In the genomic region with DNA sequence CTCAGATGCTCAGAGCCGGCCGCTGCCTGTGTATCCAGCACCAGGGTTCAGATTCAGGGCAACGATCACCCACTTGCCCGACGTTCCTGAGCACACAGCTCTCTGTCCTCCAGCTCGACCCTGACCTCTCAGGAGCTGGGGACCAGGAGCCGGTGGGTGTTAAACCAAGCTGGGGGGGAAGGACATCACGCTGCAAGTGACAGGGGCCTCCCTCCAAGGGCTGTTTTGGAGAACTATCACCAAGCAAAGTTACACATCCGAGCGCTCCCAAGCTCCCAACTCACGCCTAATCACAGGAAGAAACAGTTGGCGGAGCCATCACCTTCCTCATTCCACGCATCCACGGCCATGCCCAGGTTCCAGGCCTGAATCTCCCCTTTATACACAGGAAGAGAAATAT, we compare ENCODE assay signal across 28 cellular contexts. TPM values are rescaled to one million over a fixed set of nuclear protein-coding genes. Genes with fewer than 3 reads are reported as not detected.
DNase-seq lines count a peak whose midpoint lies in the region; ATAC-seq, FAIRE-seq and TF ChIP-seq lines count a peak whose summit lies in the region.
"Had no signal": no experiment of that assay in that cellular context is flagged by ENCODE, and none has a peak within 500 bp of the region (broad histone marks: within the 10 kb centered on the region; RNA-seq: fewer than 3 reads in every experiment).

No MANE protein-coding gene starts in this region.

- intact Hi-C loops in kidney (cut with DNase I): no loop called here
- intact Hi-C loops in posterior vena cava (cut with DNase I): no loop called here
- intact Hi-C loops in thyroid gland (cut with DNase I): no loop called here

- FAIRE-seq in kidney (lab: Jason Lieb, UNC): no peak
- FAIRE-seq: A204.1, GM12878, GM12892, GM18507 had no signal

- DNase-seq in RWPE2 (ENCODE audit: low spot score): peak; percentile 54
- peak; percentile 37 for DNase-seq in kidney
- DNase-seq in posterior vena cava (ENCODE audit: low spot score): peak; percentile 58
- DNase-seq in NOMO-1 (lab: John Stamatoyannopoulos, UW; ENCODE audit: unreplicated experiment in 2 of 2): no peak
- DNase-seq in thyroid gland: no peak
- DNase-seq in HEK293T (ENCODE audit: extremely low spot score): no peak
- DNase-seq in NCI-H1436 treated with DMSO at 0.1 percent for 48 hours (lab: John Stamatoyannopoulos, UW): no peak
- DNase-seq: 8988T; ACHN; BE2C; C1 segment of cervical spinal cord; CD4-positive, alpha-beta memory T cell; CD4-positive, CD25-positive, alpha-beta regulatory T cell; CD8-positive, alpha-beta memory T cell; COR-L47; DMS 273 treated with DMSO at 0.1 percent for 48 hours; DMS153; DMS53; DMS79; DND-41; EL; GDM1 had no signal

- no peak overlapping the region for H3K27ac ChIP-seq in RWPE2 (ENCODE audit: poor library complexity, severe bottlenecking)
- peak overlapping the region; percentile 45 for H3K27ac ChIP-seq in angular gyrus (ENCODE audit: low read depth, low read length)
- H3K27ac ChIP-seq in kidney (ENCODE audit: low read depth in 2 of 2, low read length in 2 of 2): no peak overlapping the region
- H3K27ac ChIP-seq in thyroid gland: no peak overlapping the region
- H3K27ac ChIP-seq: BLaER1 had no signal

- H3K27me3 ChIP-seq in RWPE2 (ENCODE audit: insufficient read depth, poor library complexity, severe bottlenecking) (no peaks in the 10 kb centered on the region), thyroid gland (no peaks in the 10 kb centered on the region)
- H3K27me3 ChIP-seq: BE2C, BLaER1 had no signal

- no peaks in the 10 kb centered on the region for H3K36me3 ChIP-seq in RWPE2 (ENCODE audit: low read depth)
- no peaks in the 10 kb centered on the region for H3K36me3 ChIP-seq in kidney (ENCODE audit: control insufficient read depth in 1 of 2, insufficient read depth in 2 of 2, low read length in 2 of 2)
- H3K36me3 ChIP-seq in thyroid gland: no peaks in the 10 kb centered on the region
- H3K36me3 ChIP-seq: BE2C, BLaER1 had no signal

- 72 to 87% methylated on average over 6 to 14 of the region's 14 CpGs for WGBS in thyroid gland, 2 donors

- CTCF ChIA-PET in HEK293T (lab: Yijun Ruan, JAX): no interaction called here

- POLR2A ChIA-PET in HEK293T (lab: Yijun Ruan, JAX): no interaction called here

- no peaks in the 10 kb centered on the region for H3K9me3 ChIP-seq in RWPE2 (ENCODE audit: severe bottlenecking)
- no peaks in the 10 kb centered on the region for H3K9me3 ChIP-seq in kidney (ENCODE audit: control insufficient read depth in 1 of 2, low read length in 2 of 2)
- no peaks in the 10 kb centered on the region for H3K9me3 ChIP-seq in thyroid gland
- H3K9me3 ChIP-seq: BE2C, BLaER1 had no signal

- no peak for TF ChIP-seq POLR2A in thyroid gland (IDR thresholded peaks at IDR 0.05)

- ATAC-seq in RWPE2 (ENCODE audit: low read depth): no peak
- ATAC-seq: GM12878 had no signal

- TF ChIP-seq CTCF in RWPE2 (IDR thresholded peaks at IDR 0.05; ENCODE audit: poor library complexity, severe bottlenecking) (no peak), kidney (IDR thresholded peaks at IDR 0.05; ENCODE audit: borderline replicate concordance, extremely low read depth, insufficient read depth) (no peak), thyroid gland (IDR thresholded peaks at IDR 0.05) (no peak)

- no peak overlapping the region for H3K9ac ChIP-seq in kidney (ENCODE audit: low read length in 2 of 2)
- H3K9ac ChIP-seq: BLaER1 had no signal

- no peak overlapping the region for H3K4me3 ChIP-seq in RWPE2 (ENCODE audit: severe bottlenecking)
- H3K4me3 ChIP-seq in kidney (ENCODE audit: low read length in 2 of 2): no peak overlapping the region
- no peak overlapping the region for H3K4me3 ChIP-seq in thyroid gland (replicated peaks in 1 of 3)
- H3K4me3 ChIP-seq: BLaER1, GM12878 had no signal

- H3K4me1 ChIP-seq in RWPE2 (ENCODE audit: insufficient read depth, poor library complexity, severe bottlenecking) (peaks cover 17% of the 10 kb centered on the region), kidney (ENCODE audit: control insufficient read depth in 1 of 2, insufficient read depth in 1 of 2, low read depth in 1 of 2, low read length in 2 of 2) (peaks cover 3 to 10% of the 10 kb centered on the region in 2 donors), thyroid gland (no peaks in the 10 kb centered on the region)
- H3K4me1 ChIP-seq: BE2C had no signal

TF ChIP-seq in HEK293T, 16 proteins besides CTCF, POLR2A, EP300 and RAD21:
- TF ChIP-seq FOXK2 (IDR thresholded peaks at IDR 0.05) (no peak), ELF4 (IDR thresholded peaks at IDR 0.05) (no peak), SP1 (IDR thresholded peaks at IDR 0.05) (no peak), ARNT (IDR thresholded peaks at IDR 0.05) (no peak), HDGF (IDR thresholded peaks at IDR 0.05; ENCODE audit: borderline replicate concordance) (no peak), CTBP1 (IDR thresholded peaks at IDR 0.05; ENCODE audit: borderline replicate concordance) (no peak), NFRKB (IDR thresholded peaks at IDR 0.05) (no peak), FOXA1 (IDR thresholded peaks at IDR 0.05) (no peak), FOXM1 (IDR thresholded peaks at IDR 0.05; ENCODE audit: borderline replicate concordance) (no peak), L3MBTL2 (conservative IDR thresholded peaks at IDR 0.05) (no peak), ZNF384 (IDR thresholded peaks at IDR 0.05) (no peak), BHLHE40 (IDR thresholded peaks at IDR 0.05; ENCODE audit: borderline replicate concordance) (no peak), LEF1 (IDR thresholded peaks at IDR 0.05; ENCODE audit: borderline replicate concordance) (no peak), SUZ12 (IDR thresholded peaks at IDR 0.05) (no peak), TARDBP (IDR thresholded peaks at IDR 0.05) (no peak)
- TF ChIP-seq, protein P1, sequence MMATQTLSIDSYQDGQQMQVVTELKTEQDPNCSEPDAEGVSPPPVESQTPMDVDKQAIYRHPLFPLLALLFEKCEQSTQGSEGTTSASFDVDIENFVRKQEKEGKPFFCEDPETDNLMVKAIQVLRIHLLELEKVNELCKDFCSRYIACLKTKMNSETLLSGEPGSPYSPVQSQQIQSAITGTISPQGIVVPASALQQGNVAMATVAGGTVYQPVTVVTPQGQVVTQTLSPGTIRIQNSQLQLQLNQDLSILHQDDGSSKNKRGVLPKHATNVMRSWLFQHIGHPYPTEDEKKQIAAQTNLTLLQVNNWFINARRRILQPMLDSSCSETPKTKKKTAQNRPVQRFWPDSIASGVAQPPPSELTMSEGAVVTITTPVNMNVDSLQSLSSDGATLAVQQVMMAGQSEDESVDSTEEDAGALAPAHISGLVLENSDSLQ (IDR thresholded peaks at IDR 0.05): no peak

RNA-seq across cellular contexts. Expression of a gene that starts 51.5 kb away (rescaled TPM):
- total RNA-seq in kidney: 12.9 TPM
- polyA plus RNA-seq in kidney (ENCODE audit: insufficient read depth, low read depth, low replicate concordance): 8.5 TPM
- 10 to 100 TPM; 11.1 to 14.2 TPM for total RNA-seq in posterior vena cava
- total RNA-seq in thyroid gland: 10 to 100 TPM; 17.7 to 29.6 (median 20.4) TPM

Comparison
In these comparisons a context has a peak if more than half of its experiments do, and no peak if none do; other contexts are left out.
1. DNase-seq: peak in RWPE2 (single experiment), kidney (single experiment) and posterior vena cava (single experiment); none in NOMO-1 (0 of 2), thyroid gland (0 of 2), HEK293T (single experiment) and NCI-H1436 treated with DMSO at 0.1 percent for 48 hours (single experiment).